Comparison of ENCODE assay signal across 18 cellular contexts in genomic region chr1:32525661-32526444, GRCh38. TPM values are rescaled to one million over a fixed set of nuclear protein-coding genes. Genes with fewer than 3 reads are reported as not detected.
DNase-seq lines count a peak whose midpoint lies in the region; ATAC-seq and TF ChIP-seq lines count a peak whose summit lies in the region.
"Had no signal": no experiment of that assay in that cellular context is flagged by ENCODE, and none has a peak within 500 bp of the region (broad histone marks: within the 10 kb centered on the region; RNA-seq: fewer than 3 reads in every experiment).

No MANE protein-coding gene starts in this region.

- no peak overlapping the region for H2AK5ac ChIP-seq in IMR-90 (ENCODE audit: low read depth, low read length)

- no peak overlapping the region for H3K14ac ChIP-seq in IMR-90 (replicated peaks; ENCODE audit: low read depth, low read length)

- intact Hi-C loops in IMR-90 (cut with micrococcal nuclease): no loop called here
- intact Hi-C loops in adrenal gland (cut with DNase I): loop anchor here in 1 of 2 donors (10.0 kb wide), 2 partner anchors 99 to 349 kb away; partner anchors contain the start of gene FNDC5
- intact Hi-C loops in lower lobe of right lung (cut with DNase I): no loop called here
- intact Hi-C loops in sciatic nerve (cut with DNase I): no loop called here

- CTCF ChIA-PET in IMR-90 (lab: Yijun Ruan, JAX): interaction anchor here (0.7 to 1.3 kb wide), 2 partner anchors 95 to 426 kb away, joined by 3 to 4 read pairs; no protein-coding TSS in a partner anchor

- H3K36me3 Mint-ChIP-seq in stimulated activated naive B cell treated with anti-CD40 and anti-IgM and Interleukin-4, amounts not matched to agents 10 μg/mL and 1 μg/mL and 100 μg/mL, for 72 hours: no peaks in the 10 kb centered on the region
- H3K36me3 Mint-ChIP-seq: CD4-positive, CD25-positive, alpha-beta regulatory T cell; CD8-positive, alpha-beta memory T cell; IgD-negative memory B cell had no signal

- no peak for TF ChIP-seq RAD21 in IMR-90 (IDR thresholded peaks at IDR 0.05; ENCODE audit: low read length)

- H2BK120ac ChIP-seq in IMR-90 (ENCODE audit: low read depth, low read length): no peak overlapping the region

- no peak overlapping the region for H4K8ac ChIP-seq in IMR-90 (ENCODE audit: low read depth in 2 of 2, low read length in 2 of 2)

- H3K27me3 Mint-ChIP-seq in stimulated activated naive B cell treated with anti-CD40 and anti-IgM and Interleukin-4, amounts not matched to agents 10 μg/mL and 1 μg/mL and 100 μg/mL, for 72 hours: peaks cover 0 to 3% of the 10 kb centered on the region in 2 donors

- H3K27ac ChIP-seq in IMR-90 (ENCODE audit: insufficient read depth, low read length) (no peak overlapping the region), adrenal gland (no peak overlapping the region), lower lobe of right lung (no peak overlapping the region)

- no peaks in the 10 kb centered on the region for H4K20me1 ChIP-seq in IMR-90 (ENCODE audit: insufficient read depth, low read length)

- H3K4me3 Mint-ChIP-seq in stimulated activated naive B cell treated with anti-CD40 and anti-IgM and Interleukin-4, amounts not matched to agents 10 μg/mL and 1 μg/mL and 100 μg/mL, for 72 hours: no peak overlapping the region
- H3K4me3 Mint-ChIP-seq: CD4-positive, CD25-positive, alpha-beta regulatory T cell; CD8-positive, alpha-beta memory T cell; H9; IgD-negative memory B cell had no signal

- no peak overlapping the region for H2BK15ac ChIP-seq in IMR-90 (ENCODE audit: low read depth, low read length)

- dilution Hi-C loops in IMR-90 (cut with HindIII; ENCODE audit: low sequenced_read_pairs, unreplicated experiment): no loop called here

- H3K18ac ChIP-seq in IMR-90 (ENCODE audit: low read depth, low read length): no peak overlapping the region

- no peak for TF ChIP-seq CTCF in IMR-90 (conservative IDR thresholded peaks at IDR 0.05; ENCODE audit: low read depth, low read length)
- no peak for TF ChIP-seq CTCF in adrenal gland (IDR thresholded peaks at IDR 0.05)
- no peak for TF ChIP-seq CTCF in lower lobe of right lung (IDR thresholded peaks at IDR 0.05)

- DNase-seq in IMR-90 (peak; percentile 11), adrenal gland (peak in 6 of 7 donors; percentile 25 to 70 (median 56)), lower lobe of right lung (no peak), sciatic nerve (ENCODE audit: low spot score) (no peak), T1000 (lab: John Stamatoyannopoulos, UW) (no peak)
- DNase-seq in stimulated activated naive B cell treated with anti-CD40 and anti-IgM and Interleukin-4, amounts not matched to agents 10 μg/mL and 1 μg/mL and 100 μg/mL, for 72 hours: no peak
- no peak for DNase-seq in stimulated activated CD4-positive, alpha-beta T cell treated with anti-CD3 and anti-CD28 coated beads, Interleukin-4, amount 100 ng/mL, for 4 hours
- DNase-seq: BE2C; C1 segment of cervical spinal cord; Caco-2; CD4-positive, CD25-positive, alpha-beta regulatory T cell; CD8-positive, alpha-beta memory T cell; DMS79 treated with DMSO at 0.1 percent for 48 hours; GF-D8; GOT3; H9 had no signal

- no peak overlapping the region for H2AK9ac ChIP-seq in IMR-90 (replicated peaks; ENCODE audit: low read depth, low read length, poor library complexity)

- no peak overlapping the region for H4K5ac ChIP-seq in IMR-90 (ENCODE audit: low read depth, low read length)

- no peak overlapping the region for H2AFZ ChIP-seq in IMR-90 (replicated peaks; ENCODE audit: low read length, poor library complexity)

- TF ChIP-seq POLR2A in IMR-90 (IDR thresholded peaks at IDR 0.05; ENCODE audit: low read depth, low read length): no peak
- TF ChIP-seq POLR2A in adrenal gland (IDR thresholded peaks at IDR 0.05): no peak

- no peak overlapping the region for H3K56ac ChIP-seq in IMR-90 (ENCODE audit: extremely low read depth, insufficient read depth, low read length)

- H3K9me3 Mint-ChIP-seq in stimulated activated naive B cell treated with anti-CD40 and anti-IgM and Interleukin-4, amounts not matched to agents 10 μg/mL and 1 μg/mL and 100 μg/mL, for 72 hours: no peaks in the 10 kb centered on the region
- H3K9me3 Mint-ChIP-seq: CD8-positive, alpha-beta memory T cell; H9; IgD-negative memory B cell had no signal

- no peak overlapping the region for H3K4me3 ChIP-seq in IMR-90 (ENCODE audit: insufficient read depth, low read depth, low read length)
- H3K4me3 ChIP-seq in adrenal gland: no peak overlapping the region
- H3K4me3 ChIP-seq in lower lobe of right lung: no peak overlapping the region

- no CpG with 5 or more reads among the region's 9 CpGs for WGBS in IMR-90 (ENCODE audit: extremely low coverage in 2 of 2, insufficient read length in 1 of 2), 2 experiments
- 81 to 90% (median 88%) methylated on average over 9 of the region's 9 CpGs for WGBS in adrenal gland, 4 donors

- no peak overlapping the region for H3K9ac ChIP-seq in IMR-90 (ENCODE audit: low read depth, low read length)

- no peak overlapping the region for H3K23ac ChIP-seq in IMR-90 (ENCODE audit: low read depth, low read length)

- peak overlapping the region; percentile 37 for H3K27ac Mint-ChIP-seq in stimulated activated naive B cell treated with anti-CD40 and anti-IgM and Interleukin-4, amounts not matched to agents 10 μg/mL and 1 μg/mL and 100 μg/mL, for 72 hours
- H3K27ac Mint-ChIP-seq: CD4-positive, CD25-positive, alpha-beta regulatory T cell; CD8-positive, alpha-beta memory T cell; IgD-negative memory B cell had no signal

- POLR2A ChIA-PET in IMR-90 (lab: Charles Lee; ENCODE audit: unreplicated experiment): no interaction called here

- no peaks in the 10 kb centered on the region for H3K9me3 ChIP-seq in IMR-90 (ENCODE audit: control insufficient read depth, insufficient read depth, low read length)
- no peaks in the 10 kb centered on the region for H3K9me3 ChIP-seq in adrenal gland (replicated peaks in 1 of 3)
- H3K9me3 ChIP-seq in lower lobe of right lung: no peaks in the 10 kb centered on the region
- H3K9me3 ChIP-seq: BE2C, Caco-2 had no signal

- H3K36me3 ChIP-seq in IMR-90 (ENCODE audit: control insufficient read depth, insufficient read depth, low read length) (no peaks in the 10 kb centered on the region), adrenal gland (replicated peaks in 1 of 2) (no peaks in the 10 kb centered on the region), lower lobe of right lung (no peaks in the 10 kb centered on the region)
- H3K36me3 ChIP-seq: BE2C had no signal

- H3K4ac ChIP-seq in IMR-90 (ENCODE audit: low read depth, low read length): no peak overlapping the region

- no peak overlapping the region for H2BK5ac ChIP-seq in IMR-90 (ENCODE audit: low read depth, low read length, poor library complexity, severe bottlenecking)

- H3K4me2 ChIP-seq in IMR-90 (ENCODE audit: low read depth, low read length): no peak overlapping the region

- no peak overlapping the region for H2BK20ac ChIP-seq in IMR-90 (ENCODE audit: low read depth, low read length)

- ATAC-seq in IMR-90 (ENCODE audit: low read depth) (peak; percentile 70), lower lobe of right lung (peak; percentile 39 to 60), HG03175 (IDR thresholded peaks at IDR 0.05; ENCODE audit: unreplicated experiment) (no peak), sciatic nerve (no peak)
- no peak for ATAC-seq in stimulated activated naive B cell treated with anti-CD40 and anti-IgM and Interleukin-4, amounts not matched to agents 10 μg/mL and 1 μg/mL and 100 μg/mL, for 72 hours (replicated peaks)

- no peaks in the 10 kb centered on the region for H3K9me1 ChIP-seq in IMR-90 (ENCODE audit: insufficient read depth, low read length)

- peaks cover 1 to 10% of the 10 kb centered on the region in 2 donors for H3K4me1 Mint-ChIP-seq in stimulated activated naive B cell treated with anti-CD40 and anti-IgM and Interleukin-4, amounts not matched to agents 10 μg/mL and 1 μg/mL and 100 μg/mL, for 72 hours

- in situ Hi-C loops in IMR-90 (cut with MboI; ENCODE audit: low sequenced_read_pairs): no loop called here

- no peaks in the 10 kb centered on the region for H3K27me3 ChIP-seq in IMR-90 (ENCODE audit: control insufficient read depth, insufficient read depth, low read length)
- H3K27me3 ChIP-seq in adrenal gland: no peaks in the 10 kb centered on the region
- H3K27me3 ChIP-seq in lower lobe of right lung (ENCODE audit: low read depth): no peaks in the 10 kb centered on the region
- H3K27me3 ChIP-seq: BE2C had no signal

- BruUV-seq in IMR-90 (replicated peaks; lab: Mats Ljungman, UMichigan): no TSS peak

- H3K4me1 ChIP-seq in IMR-90 (ENCODE audit: control insufficient read depth, insufficient read depth, low read length) (no peaks in the 10 kb centered on the region), adrenal gland (replicated peaks in 1 of 2) (no peaks in the 10 kb centered on the region), lower lobe of right lung (peaks cover 2% of the 10 kb centered on the region)
- H3K4me1 ChIP-seq: BE2C, Caco-2 had no signal

- H4K91ac ChIP-seq in IMR-90 (ENCODE audit: insufficient read depth, low read depth, low read length): no peak overlapping the region

- H3K79me1 ChIP-seq in IMR-90 (ENCODE audit: low read depth in 1 of 2, low read length in 2 of 2): no peaks in the 10 kb centered on the region

TF ChIP-seq in IMR-90, 13 proteins besides CTCF, POLR2A, EP300 and RAD21:
- TF ChIP-seq MAZ (IDR thresholded peaks at IDR 0.05; ENCODE audit: borderline replicate concordance, low read depth, low read length) (no peak), MXI1 (IDR thresholded peaks at IDR 0.05; ENCODE audit: borderline replicate concordance, low read depth, low read length) (no peak), BHLHE40 (IDR thresholded peaks at IDR 0.05; ENCODE audit: low read depth, low read length) (no peak), FOS (IDR thresholded peaks at IDR 0.05; ENCODE audit: low read depth, low read length) (no peak), NFE2L2 (IDR thresholded peaks at IDR 0.05; ENCODE audit: low read depth, low read length) (no peak), CHD1 (IDR thresholded peaks at IDR 0.05; ENCODE audit: low read depth, low read length) (no peak), CEBPB (IDR thresholded peaks at IDR 0.05; ENCODE audit: low read depth, low read length) (no peak), RFX5 (IDR thresholded peaks at IDR 0.05; ENCODE audit: low read depth, low read length) (no peak)
- TF ChIP-seq, protein P1, sequence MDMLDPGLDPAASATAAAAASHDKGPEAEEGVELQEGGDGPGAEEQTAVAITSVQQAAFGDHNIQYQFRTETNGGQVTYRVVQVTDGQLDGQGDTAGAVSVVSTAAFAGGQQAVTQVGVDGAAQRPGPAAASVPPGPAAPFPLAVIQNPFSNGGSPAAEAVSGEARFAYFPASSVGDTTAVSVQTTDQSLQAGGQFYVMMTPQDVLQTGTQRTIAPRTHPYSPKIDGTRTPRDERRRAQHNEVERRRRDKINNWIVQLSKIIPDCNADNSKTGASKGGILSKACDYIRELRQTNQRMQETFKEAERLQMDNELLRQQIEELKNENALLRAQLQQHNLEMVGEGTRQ (IDR thresholded peaks at IDR 0.05; ENCODE audit: low read depth, low read length): no peak

RNA-seq across cellular contexts. Expression of gene ZBTB8A, which starts 13.4 kb away (rescaled TPM):
- total RNA-seq in IMR-90 (2012; rRNA removed) (6.1 and 7.5 TPM in 2 replicates), adrenal gland (1 to 10 TPM; 3.1 to 6.5 (median 5.2) TPM), lower lobe of right lung (8.4 TPM), sciatic nerve (8.9 TPM)
- polyA plus RNA-seq in IMR-90 (2012; rRNA removed) (1.8 and 2.1 TPM in 2 replicates), adrenal gland (1 to 10 TPM; 1.3 to 8.3 (median 1.9) TPM)
- 0.47 and 0.58 TPM in 2 replicates for polyA plus RNA-seq in IMR-90 (2012; cell fraction: cytosol; rRNA removed)
- 0.46 and 2.4 TPM in 2 replicates for polyA plus RNA-seq in IMR-90 (2012; cell fraction: nucleus; rRNA removed; ENCODE audit: low replicate concordance)
- polyA plus RNA-seq: CD4-positive, CD25-positive, alpha-beta regulatory T cell; CD8-positive, alpha-beta memory T cell had no signal

Comparison
In these comparisons a context has a peak if more than half of its experiments do, and no peak if none do; other contexts are left out.
1. ATAC-seq: peak in IMR-90 (single experiment) and lower lobe of right lung (2 of 2); none in stimulated activated naive B cell treated with anti-CD40 and anti-IgM and Interleukin-4, amounts not matched to agents 10 μg/mL and 1 μg/mL and 100 μg/mL, for 72 hours (0 of 2), HG03175 (single experiment) and sciatic nerve (single experiment).
2. DNase-seq: peak in IMR-90 (single experiment) and adrenal gland (6 of 7); none in lower lobe of right lung (single experiment), stimulated activated naive B cell treated with anti-CD40 and anti-IgM and Interleukin-4, amounts not matched to agents 10 μg/mL and 1 μg/mL and 100 μg/mL, for 72 hours (single experiment), sciatic nerve (single experiment), stimulated activated CD4-positive, alpha-beta T cell treated with anti-CD3 and anti-CD28 coated beads, Interleukin-4, amount 100 ng/mL, for 4 hours (0 of 2) and T1000 (single experiment).